1 cellular context compared by ENCODE assay signal in the genomic region with DNA sequence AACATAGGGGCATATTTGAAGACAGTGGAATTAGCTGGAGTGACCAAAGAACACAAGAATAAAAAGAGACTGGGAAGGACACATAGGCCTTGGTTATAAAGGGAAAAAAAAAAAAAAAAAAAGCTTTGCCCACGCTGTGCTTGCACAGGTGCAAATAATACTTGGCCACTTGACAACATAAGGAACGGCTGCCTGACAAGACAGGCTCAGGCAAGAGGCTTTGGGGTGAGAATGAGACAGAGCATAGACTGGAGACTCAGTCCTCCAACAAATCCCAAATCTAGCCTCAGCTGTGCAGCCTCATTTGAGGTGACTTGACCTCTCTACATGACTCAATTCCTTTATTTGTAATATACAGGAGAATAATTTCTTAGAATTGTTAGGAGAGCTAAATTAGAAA.
TF ChIP-seq lines count a peak whose summit lies in the region.

No MANE protein-coding gene starts in this region.

TF ChIP-seq in GM23338, 12 proteins besides CTCF, POLR2A, EP300 and RAD21 (continued from another document):
- no peak for TF ChIP-seq REST (IDR thresholded peaks at IDR 0.05; ENCODE audit: unreplicated experiment)
- no peak for TF ChIP-seq JUNB (IDR thresholded peaks at IDR 0.05; ENCODE audit: unreplicated experiment)
- TF ChIP-seq POLR2AphosphoS5 (IDR thresholded peaks at IDR 0.05; ENCODE audit: low read depth), result no peak
- TF ChIP-seq NANOG (IDR thresholded peaks at IDR 0.05; ENCODE audit: borderline replicate concordance), result no peak
- no peak for TF ChIP-seq ZNF331 (CRISPR knock-in tag; IDR thresholded peaks at IDR 0.05; ENCODE audit: low read depth)
- no peak for TF ChIP-seq STAT1 (IDR thresholded peaks at IDR 0.05; ENCODE audit: unreplicated experiment)
- no peak for TF ChIP-seq ZNF114 (CRISPR knock-in tag; IDR thresholded peaks at IDR 0.05)
